In genomic region chr15:70016511-70016994, GRCh38 we compare ENCODE assay signal across 19 cellular contexts.
DNase-seq lines count a peak whose midpoint lies in the region; ATAC-seq, FAIRE-seq and TF ChIP-seq lines count a peak whose summit lies in the region.
"Had no signal": no experiment of that assay in that cellular context is flagged by ENCODE, and none has a peak within 500 bp of the region (broad histone marks: within the 10 kb centered on the region; RNA-seq: fewer than 3 reads in every experiment).

No MANE protein-coding gene starts in this region.

- POLR2A ChIA-PET in GM12878 (lab: Charles Lee), result interaction anchor here (1.4 kb wide), 2 partner anchors 9 to 19 kb away, joined by 3 to 6 read pairs; no protein-coding TSS in a partner anchor

- no peaks in the 10 kb centered on the region for H3K27me3 ChIP-seq in GM12878 (replicated peaks in 1 of 2; ENCODE audit: control insufficient read depth in 2 of 2, insufficient read depth in 2 of 2, low read length in 1 of 2)
- H3K27me3 ChIP-seq: esophagus muscularis mucosa, hepatocyte, upper lobe of right lung had no signal

- H3K79me2 ChIP-seq in GM12878 (ENCODE audit: control insufficient read depth, insufficient read depth, low read length), result no peaks in the 10 kb centered on the region
- H3K79me2 ChIP-seq: hepatocyte had no signal

- FAIRE-seq in GM12878 (lab: Jason Lieb, UNC), result peak; percentile 88

- intact Hi-C loops in CD14-positive monocyte (cut with micrococcal nuclease), result no loop called here
- intact Hi-C loops in GM12878 (cut with micrococcal nuclease; ENCODE audit: unreplicated experiment), result loop anchor here (5.0 kb wide), 1 partner anchor 471 kb away; no protein-coding TSS in a partner anchor

- H3K4me1 ChIP-seq in GM12878 (ENCODE audit: control insufficient read depth, insufficient read depth, low read length), result peaks cover 60% of the 10 kb centered on the region
- H3K4me1 ChIP-seq: esophagus muscularis mucosa, upper lobe of right lung had no signal

- peak overlapping the region in 1 of 7 donors; percentile 5 for H3K27ac Mint-ChIP-seq in CD14-positive monocyte

- BruUV-seq in GM12878 (replicated peaks; lab: Mats Ljungman, UMichigan), result no TSS peak

- H3K36me3 Mint-ChIP-seq in CD14-positive monocyte, result no peaks in the 10 kb centered on the region

- TF ChIP-seq POLR2A in GM18505 (IDR thresholded peaks at IDR 0.05; ENCODE audit: borderline replicate concordance, extremely low read depth, insufficient read depth, insufficient read length), result peak; percentile 57
- peak; percentile 39; the same call in 1 of the 2 replicates for TF ChIP-seq POLR2A in GM12878 (IDR thresholded peaks at IDR 0.05; ENCODE audit: low read depth, low read length)

- H3K4me2 ChIP-seq in GM12878 (ENCODE audit: control insufficient read depth, insufficient read depth), result peak overlapping the region; percentile 65
- H3K4me2 ChIP-seq: hepatocyte, PC-9 had no signal

- in situ Hi-C loops in GM12878 (cut with MboI), result no loop called here

- H3K4me3 Mint-ChIP-seq in CD14-positive monocyte, result no peak overlapping the region
- H3K4me3 Mint-ChIP-seq: naive thymus-derived CD8-positive, alpha-beta T cell had no signal

- no peak overlapping the region for H2AFZ ChIP-seq in GM12878 (ENCODE audit: control insufficient read depth, low read depth, low read length)
- H2AFZ ChIP-seq: hepatocyte, PC-9 had no signal

- ATAC-seq in GM18505 (IDR thresholded peaks at IDR 0.05; ENCODE audit: unreplicated experiment) (no peak), GM21786 (IDR thresholded peaks at IDR 0.05; ENCODE audit: unreplicated experiment) (peak; percentile 32), GM12878 (peak; percentile 44)
- ATAC-seq: upper lobe of right lung had no signal

- H3K9me3 ChIP-seq in GM12878 (replicated peaks; ENCODE audit: control insufficient read depth, insufficient read depth, low read length), result no peaks in the 10 kb centered on the region; the same call in 2 of the 3 replicates
- H3K9me3 ChIP-seq: upper lobe of right lung had no signal

- RAD21 ChIA-PET in GM12878 (lab: Charles Lee; ENCODE audit: unreplicated experiment), result interaction anchor here (1.3 to 4.2 kb wide), 3 partner anchors 19 to 82 kb away, joined by 3 to 29 read pairs (median 9); partner anchors contain the start of gene TLE3

- no peaks in the 10 kb centered on the region for H3K36me3 ChIP-seq in GM12878 (ENCODE audit: control insufficient read depth in 2 of 2, insufficient read depth in 2 of 2, low read length in 1 of 2)
- H3K36me3 ChIP-seq: esophagus muscularis mucosa, upper lobe of right lung had no signal

- H3K4me1 Mint-ChIP-seq in CD14-positive monocyte, result peaks cover 9% of the 10 kb centered on the region

- WGBS in GM12878 (ENCODE audit: insufficient coverage, insufficient replicate concordance, low lambda C conversion rate, missing lambda C conversion rate), result under 1% methylated on average over 6 of the region's 6 CpGs

- SMC1A ChIA-PET in GM12878 (lab: Charles Lee; ENCODE audit: uncharacterized antibody, unreplicated experiment), result interaction anchor here (1.0 to 4.6 kb wide), 5 partner anchors 20 to 266 kb away, joined by 3 to 17 read pairs (median 5); no protein-coding TSS in a partner anchor

- CTCF ChIA-PET in GM12878 (lab: Yijun Ruan, JAX), result interaction anchor here (1.2 to 1.8 kb wide), 3 partner anchors 18 to 81 kb away, joined by 3 to 8 read pairs (median 4); partner anchors contain the start of gene TLE3

- TF ChIP-seq CTCF in CD14-positive monocyte (IDR thresholded peaks at IDR 0.05) (no peak), GM12878 (IDR thresholded peaks at IDR 0.05 in 2 of 3, conservative IDR thresholded peaks at IDR 0.05 in 1 of 3; ENCODE audit: control insufficient read depth in 2 of 3, extremely low read depth in 1 of 3, insufficient read depth in 1 of 3, low read depth in 3 of 3, low read length in 3 of 3) (no peak)

- peak overlapping the region; percentile 74 for H3K9ac ChIP-seq in GM12878 (ENCODE audit: control insufficient read depth, insufficient read depth, low read length)

- H4K20me1 ChIP-seq in GM12878 (ENCODE audit: control insufficient read depth, insufficient read depth), result no peaks in the 10 kb centered on the region

- no peak for TF ChIP-seq EP300 in GM12878 (IDR thresholded peaks at IDR 0.05; ENCODE audit: borderline replicate concordance in 1 of 2, control insufficient read depth in 1 of 2, low read depth in 2 of 2, low read length in 2 of 2)

- no peak for TF ChIP-seq RAD21 in GM12878 (IDR thresholded peaks at IDR 0.05; ENCODE audit: insufficient read depth, low read depth, low read length)

- peak overlapping the region; percentile 29 for H3K4me3 ChIP-seq in GM12878
- H3K4me3 ChIP-seq: esophagus muscularis mucosa, hepatocyte, PC-9, upper lobe of right lung had no signal

- H3K27me3 Mint-ChIP-seq in CD14-positive monocyte (ENCODE audit: low read depth in 3 of 3), result peaks cover 2 to 11% (median 7%) of the 10 kb centered on the region in 3 donors

- H3K27ac ChIP-seq in GM12878 (ENCODE audit: control insufficient read depth, insufficient read depth), result peak overlapping the region; percentile 84
- H3K27ac ChIP-seq: esophagus muscularis mucosa, hepatocyte, PC-9, upper lobe of right lung had no signal

- no peaks in the 10 kb centered on the region for H3K9me3 Mint-ChIP-seq in CD14-positive monocyte

- DNase-seq in CD14-positive monocyte (ENCODE audit: low spot score), result peak; percentile 12
- peak; percentile 82 for DNase-seq in GM12878 (ENCODE audit: low read depth, low spot score)
- no peak for DNase-seq in NOMO-1 treated with dmso at 0.1 percent for 144 hours (lab: John Stamatoyannopoulos, UW; ENCODE audit: unreplicated experiment)
- no peak for DNase-seq in AG08395 (ENCODE audit: low spot score)
- DNase-seq in Ammon's horn (ENCODE audit: low spot score), result no peak
- DNase-seq in stimulated activated CD4-positive, alpha-beta T cell treated with anti-CD3 and anti-CD28 coated beads, Interleukin-4, amount 100 ng/mL, for 4 hours, result no peak
- DNase-seq: activated T-cell treated with anti-CD3 and anti-CD28 coated beads, Interleukin-2, amount 50 U/mL, for 1 hour; DMS79 treated with DMSO at 0.1 percent for 48 hours; HCEC 1CT; left colon; MV-4-11; naive thymus-derived CD8-positive, alpha-beta T cell; PC-9; retina had no signal

TF ChIP-seq in GM12878, 131 proteins besides CTCF, POLR2A, EP300 and RAD21 (continues in another document):
- no peak for TF ChIP-seq ZNF24 (IDR thresholded peaks at IDR 0.05)
- TF ChIP-seq YY1 (IDR thresholded peaks at IDR 0.05; ENCODE audit: low read depth, low read length), result peak; percentile 40; the same call in 1 of the 2 replicates
- no peak for TF ChIP-seq RB1 (IDR thresholded peaks at IDR 0.05; ENCODE audit: borderline replicate concordance)
- no peak for TF ChIP-seq TAF1 (IDR thresholded peaks at IDR 0.05; ENCODE audit: borderline replicate concordance, low read depth, low read length)
- no peak for TF ChIP-seq ZBED1 (IDR thresholded peaks at IDR 0.05; ENCODE audit: borderline replicate concordance)
- no peak for TF ChIP-seq MLLT1 (IDR thresholded peaks at IDR 0.05)
- no peak for TF ChIP-seq IRF4 (IDR thresholded peaks at IDR 0.05; ENCODE audit: low read depth, low read length)
- TF ChIP-seq ZNF687 (IDR thresholded peaks at IDR 0.05), result no peak
- TF ChIP-seq HCFC1 (IDR thresholded peaks at IDR 0.05; ENCODE audit: low read length), result no peak

Comparison
In these comparisons a context has a peak if more than half of its experiments do, and no peak if none do; other contexts are left out.
1. DNase-seq: peak in CD14-positive monocyte (single experiment) and GM12878 (single experiment); none in NOMO-1 treated with dmso at 0.1 percent for 144 hours (single experiment), AG08395 (single experiment), Ammon's horn (single experiment) and stimulated activated CD4-positive, alpha-beta T cell treated with anti-CD3 and anti-CD28 coated beads, Interleukin-4, amount 100 ng/mL, for 4 hours (0 of 2).